38 cellular contexts compared by ENCODE assay signal in genomic region chr16:17571499-17572093, GRCh38.
A peak's percentile ranks its signal among the peaks of the same experiment; 100 is the strongest.
DNase-seq lines count a peak whose midpoint lies in the region; ATAC-seq and TF ChIP-seq lines count a peak whose summit lies in the region.
"Had no signal": no experiment of that assay in that cellular context is flagged by ENCODE, and none has a peak within 500 bp of the region (broad histone marks: within the 10 kb centered on the region; RNA-seq: fewer than 3 reads in every experiment).

No MANE protein-coding gene starts in this region.

- POLR2A ChIA-PET in Caco-2 (lab: Charles Lee) = no interaction called here
- POLR2A ChIA-PET in RWPE1 (lab: Yijun Ruan, JAX; ENCODE audit: low non-redundant PET) = no interaction called here

- H3K4me3 ChIP-seq in Caco-2 (ENCODE audit: low read depth, low read length) (no peak overlapping the region), left lung (no peak overlapping the region)
- H3K4me3 ChIP-seq: cardiac muscle cell, coronary artery, heart left ventricle, SJCRH30, skin epidermis, thyroid gland had no signal

- H3K9me3 ChIP-seq in Caco-2 (no peaks in the 10 kb centered on the region), left lung (no peaks in the 10 kb centered on the region)
- H3K9me3 ChIP-seq: heart left ventricle, SJCRH30, thyroid gland had no signal

- TF ChIP-seq CTCF in Caco-2 (IDR thresholded peaks at IDR 0.05; ENCODE audit: insufficient read depth in 1 of 2, low read depth in 1 of 2, low read length in 1 of 2, severe bottlenecking in 1 of 2, unreplicated experiment in 1 of 2) (no peak), RWPE1 (conservative IDR thresholded peaks at IDR 0.05; ENCODE audit: low read depth) (no peak), foreskin keratinocyte (conservative IDR thresholded peaks at IDR 0.05) (no peak), left lung (IDR thresholded peaks at IDR 0.05) (no peak)

- H3K4me1 ChIP-seq in Caco-2 (peaks cover 16% of the 10 kb centered on the region), foreskin keratinocyte (peaks cover 28% of the 10 kb centered on the region), left lung (no peaks in the 10 kb centered on the region)
- H3K4me1 ChIP-seq: heart left ventricle, parathyroid adenoma, SJCRH30 had no signal

- no peaks in the 10 kb centered on the region for H3K36me3 Mint-ChIP-seq in Caco-2 (ENCODE audit: insufficient read depth, unreplicated experiment)
- H3K36me3 Mint-ChIP-seq: activated naive CD4-positive, alpha-beta T cell treated with anti-CD3 and anti-CD28 coated beads, Interleukin-2, amount 50 U/mL, for 72 hours; memory B cell; T-cell; WTC11 had no signal

- CTCF ChIA-PET in Caco-2 (lab: Charles Lee) = interaction anchor here (0.5 to 1.3 kb wide), 3 partner anchors 8 to 1550 kb away, joined by 3 to 6 read pairs (median 4); no protein-coding TSS in a partner anchor
- CTCF ChIA-PET in RWPE1 (lab: Yijun Ruan, JAX) = interaction anchor here (0.6 to 0.8 kb wide), 2 partner anchors 7 to 284 kb away, joined by 3 to 4 read pairs; no protein-coding TSS in a partner anchor

- H3K4me3 Mint-ChIP-seq in Caco-2 (ENCODE audit: unreplicated experiment) = no peak overlapping the region
- H3K4me3 Mint-ChIP-seq: activated CD4-positive, alpha-beta T cell treated with anti-CD3 and anti-CD28 coated beads, Interleukin-2, amount 10 ng/mL, durations not matched to agents 24 days and 14 days; memory B cell; neural crest cell; T-cell; WTC11 had no signal

- ATAC-seq in foreskin keratinocyte = peak; percentile 87
- no peak for ATAC-seq in GM19328 (IDR thresholded peaks at IDR 0.05; ENCODE audit: unreplicated experiment)
- ATAC-seq in left lung = no peak
- ATAC-seq: activated naive CD4-positive, alpha-beta T cell treated with anti-CD3 and anti-CD28 coated beads, Interleukin-2, amount 50 U/mL, for 72 hours; heart left ventricle; HepG2; stimulated activated naive CD8-positive, alpha-beta T cell treated with anti-CD3 and anti-CD28 coated beads, Interleukin-15, Interleukin-2, amounts not matched to agents 100 U/mL and 50 U/mL, for 24 hours; T-cell; WTC11 had no signal

- intact Hi-C loops in Caco-2 (cut with micrococcal nuclease; ENCODE audit: unreplicated experiment) = no loop called here
- intact Hi-C loops in left lung (cut with DNase I) = loop anchor here in 1 of 2 donors (10.0 kb wide), 1 partner anchor 707 kb away; no protein-coding TSS in a partner anchor

- H3K27ac ChIP-seq in RWPE1 (no peak overlapping the region), foreskin keratinocyte (peak overlapping the region; percentile 67), left lung (no peak overlapping the region)
- H3K27ac ChIP-seq: cardiac muscle cell, coronary artery, heart left ventricle, parathyroid adenoma, SJCRH30, thyroid gland had no signal

- peaks cover 12% of the 10 kb centered on the region for H3K9me3 Mint-ChIP-seq in Caco-2 (ENCODE audit: unreplicated experiment)
- H3K9me3 Mint-ChIP-seq: activated CD4-positive, alpha-beta T cell treated with anti-CD3 and anti-CD28 coated beads, Interleukin-2, amount 10 ng/mL, durations not matched to agents 24 days and 14 days; activated naive CD4-positive, alpha-beta T cell treated with anti-CD3 and anti-CD28 coated beads, Interleukin-2, amount 50 U/mL, for 72 hours; activated T-helper 2 cell treated with anti-CD3 and anti-CD28 coated beads, Interferon-gamma antibody, Interleukin-2, Interleukin-4, amounts not matched to agents 10 μg/mL and 5 μg/mL and 100 μg/mL, durations not matched to agents 14 hours and 24 hours and 36 hours; memory B cell; neural crest cell; T-cell; WTC11 had no signal

- no peaks in the 10 kb centered on the region for H3K36me3 ChIP-seq in Caco-2 (ENCODE audit: control insufficient read depth, insufficient read depth, low read length)
- no peaks in the 10 kb centered on the region for H3K36me3 ChIP-seq in left lung
- H3K36me3 ChIP-seq: cardiac muscle cell, heart left ventricle, SJCRH30, thyroid gland had no signal

- no peaks in the 10 kb centered on the region for H3K27me3 ChIP-seq in Caco-2 (replicated peaks; ENCODE audit: control insufficient read depth, insufficient read depth, low read length)
- no peaks in the 10 kb centered on the region for H3K27me3 ChIP-seq in foreskin keratinocyte
- no peaks in the 10 kb centered on the region for H3K27me3 ChIP-seq in left lung
- H3K27me3 ChIP-seq: cardiac muscle cell, SJCRH30, thyroid gland had no signal

- H3K27ac Mint-ChIP-seq in Caco-2 (ENCODE audit: unreplicated experiment) = peak overlapping the region; percentile 53
- H3K27ac Mint-ChIP-seq: activated CD4-positive, alpha-beta T cell treated with anti-CD3 and anti-CD28 coated beads, Interleukin-2, amount 10 ng/mL, durations not matched to agents 24 days and 14 days; activated naive CD4-positive, alpha-beta T cell treated with anti-CD3 and anti-CD28 coated beads, Interleukin-2, amount 50 U/mL, for 72 hours; activated T-helper 2 cell treated with anti-CD3 and anti-CD28 coated beads, Interferon-gamma antibody, Interleukin-2, Interleukin-4, amounts not matched to agents 10 μg/mL and 5 μg/mL and 100 μg/mL, durations not matched to agents 14 hours and 24 hours and 36 hours; memory B cell; T-cell; WTC11 had no signal

- H3K27me3 Mint-ChIP-seq in Caco-2 (ENCODE audit: insufficient read depth, unreplicated experiment) = no peaks in the 10 kb centered on the region

- peaks cover 16% of the 10 kb centered on the region for H3K4me1 Mint-ChIP-seq in Caco-2 (ENCODE audit: low read depth, unreplicated experiment)
- H3K4me1 Mint-ChIP-seq: memory B cell, T-cell had no signal

- BruUV-seq in Caco-2 (replicated peaks; lab: Mats Ljungman, UMichigan) = no TSS peak

- peak; percentile 7 to 52 for DNase-seq in Caco-2
- peak; percentile 80 for DNase-seq in RWPE1 (ENCODE audit: low spot score)
- DNase-seq in foreskin keratinocyte = peak; percentile 81 to 95
- peak; percentile 1 for DNase-seq in renal cortical epithelial cell (ENCODE audit: low read depth)
- DNase-seq in NCI-H2227 treated with DMSO at 0.1 percent for 48 hours (lab: John Stamatoyannopoulos, UW) = no peak
- no peak for DNase-seq in left lung
- no peak for DNase-seq in iPS-NIHi11 (ENCODE audit: low spot score)
- DNase-seq: 8988T; activated CD4-positive, alpha-beta T cell treated with anti-CD3 and anti-CD28 coated beads, Interleukin-2, amount 10 ng/mL, durations not matched to agents 24 days and 14 days; activated CD8-positive, alpha-beta memory T cell treated with anti-CD3 and anti-CD28 coated beads for 24 hours; activated T-cell treated with anti-CD3 and anti-CD28 coated beads for 4 hours; C1 segment of cervical spinal cord; DMS79 treated with DMSO at 0.1 percent for 48 hours; effector memory CD4-positive, alpha-beta T cell; erythroblast; foreskin fibroblast; GDM1; heart left ventricle; Karpas-422; NCI-H1048; NCI-H1694 treated with DMSO at 0.1 percent for 48 hours; NCI-H446 treated with DMSO at 0.1 percent for 48 hours; NCI-H82; SJCRH30; stimulated activated naive CD8-positive, alpha-beta T cell treated with anti-CD3 and anti-CD28 coated beads, Interleukin-15, Interleukin-2, amounts not matched to agents 100 U/mL and 50 U/mL, for 24 hours; T-cell; thyroid gland had no signal

Comparison
In these comparisons a context has a peak if more than half of its experiments do, and no peak if none do; other contexts are left out.
1. DNase-seq: peak in Caco-2 (2 of 2), RWPE1 (single experiment), foreskin keratinocyte (2 of 2) and renal cortical epithelial cell (single experiment); none in NCI-H2227 treated with DMSO at 0.1 percent for 48 hours (single experiment), left lung (0 of 2) and iPS-NIHi11 (single experiment).